ENCODE assay signal across 1 cellular context in the genomic region with DNA sequence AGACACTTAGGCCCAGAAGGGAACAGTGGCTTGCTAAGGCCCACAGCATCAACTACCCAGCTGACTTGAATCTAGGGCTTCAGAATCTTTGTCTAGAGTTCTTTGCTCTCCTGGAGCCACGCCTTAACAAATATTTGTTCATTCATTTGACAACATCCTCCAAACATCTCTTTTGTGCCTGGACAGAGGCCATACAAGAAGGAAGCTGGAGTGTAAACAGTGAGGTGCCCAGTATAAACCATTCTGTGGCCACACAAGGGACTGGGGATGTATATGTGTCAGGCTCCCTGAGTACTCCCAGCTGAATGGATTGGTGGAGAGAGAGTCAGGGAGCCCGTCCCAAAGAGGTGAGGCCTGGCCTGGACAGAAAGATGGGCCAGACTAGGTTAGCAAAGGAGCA.
TF ChIP-seq lines count a peak whose summit lies in the region.

No MANE protein-coding gene starts in this region.

TF ChIP-seq in HepG2, 621 proteins besides CTCF, POLR2A, EP300 and RAD21 (continued from another document):
- TF ChIP-seq, protein P1, sequence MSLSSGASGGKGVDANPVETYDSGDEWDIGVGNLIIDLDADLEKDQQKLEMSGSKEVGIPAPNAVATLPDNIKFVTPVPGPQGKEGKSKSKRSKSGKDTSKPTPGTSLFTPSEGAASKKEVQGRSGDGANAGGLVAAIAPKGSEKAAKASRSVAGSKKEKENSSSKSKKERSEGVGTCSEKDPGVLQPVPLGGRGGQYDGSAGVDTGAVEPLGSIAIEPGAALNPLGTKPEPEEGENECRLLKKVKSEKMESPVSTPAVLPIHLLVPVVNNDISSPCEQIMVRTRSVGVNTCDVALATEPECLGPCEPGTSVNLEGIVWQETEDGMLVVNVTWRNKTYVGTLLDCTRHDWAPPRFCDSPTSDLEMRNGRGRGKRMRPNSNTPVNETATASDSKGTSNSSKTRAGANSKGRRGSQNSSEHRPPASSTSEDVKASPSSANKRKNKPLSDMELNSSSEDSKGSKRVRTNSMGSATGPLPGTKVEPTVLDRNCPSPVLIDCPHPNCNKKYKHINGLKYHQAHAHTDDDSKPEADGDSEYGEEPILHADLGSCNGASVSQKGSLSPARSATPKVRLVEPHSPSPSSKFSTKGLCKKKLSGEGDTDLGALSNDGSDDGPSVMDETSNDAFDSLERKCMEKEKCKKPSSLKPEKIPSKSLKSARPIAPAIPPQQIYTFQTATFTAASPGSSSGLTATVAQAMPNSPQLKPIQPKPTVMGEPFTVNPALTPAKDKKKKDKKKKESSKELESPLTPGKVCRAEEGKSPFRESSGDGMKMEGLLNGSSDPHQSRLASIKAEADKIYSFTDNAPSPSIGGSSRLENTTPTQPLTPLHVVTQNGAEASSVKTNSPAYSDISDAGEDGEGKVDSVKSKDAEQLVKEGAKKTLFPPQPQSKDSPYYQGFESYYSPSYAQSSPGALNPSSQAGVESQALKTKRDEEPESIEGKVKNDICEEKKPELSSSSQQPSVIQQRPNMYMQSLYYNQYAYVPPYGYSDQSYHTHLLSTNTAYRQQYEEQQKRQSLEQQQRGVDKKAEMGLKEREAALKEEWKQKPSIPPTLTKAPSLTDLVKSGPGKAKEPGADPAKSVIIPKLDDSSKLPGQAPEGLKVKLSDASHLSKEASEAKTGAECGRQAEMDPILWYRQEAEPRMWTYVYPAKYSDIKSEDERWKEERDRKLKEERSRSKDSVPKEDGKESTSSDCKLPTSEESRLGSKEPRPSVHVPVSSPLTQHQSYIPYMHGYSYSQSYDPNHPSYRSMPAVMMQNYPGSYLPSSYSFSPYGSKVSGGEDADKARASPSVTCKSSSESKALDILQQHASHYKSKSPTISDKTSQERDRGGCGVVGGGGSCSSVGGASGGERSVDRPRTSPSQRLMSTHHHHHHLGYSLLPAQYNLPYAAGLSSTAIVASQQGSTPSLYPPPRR (CRISPR knock-in tag; IDR thresholded peaks at IDR 0.05; ENCODE audit: borderline replicate concordance): peak; percentile 59; the same call in 1 of the 2 replicates
- no peak for TF ChIP-seq FOXA1 (IDR thresholded peaks at IDR 0.05)
- peak; percentile 74 for TF ChIP-seq FOXA1 (CRISPR knock-in tag; IDR thresholded peaks at IDR 0.05)
- TF ChIP-seq, protein P2, sequence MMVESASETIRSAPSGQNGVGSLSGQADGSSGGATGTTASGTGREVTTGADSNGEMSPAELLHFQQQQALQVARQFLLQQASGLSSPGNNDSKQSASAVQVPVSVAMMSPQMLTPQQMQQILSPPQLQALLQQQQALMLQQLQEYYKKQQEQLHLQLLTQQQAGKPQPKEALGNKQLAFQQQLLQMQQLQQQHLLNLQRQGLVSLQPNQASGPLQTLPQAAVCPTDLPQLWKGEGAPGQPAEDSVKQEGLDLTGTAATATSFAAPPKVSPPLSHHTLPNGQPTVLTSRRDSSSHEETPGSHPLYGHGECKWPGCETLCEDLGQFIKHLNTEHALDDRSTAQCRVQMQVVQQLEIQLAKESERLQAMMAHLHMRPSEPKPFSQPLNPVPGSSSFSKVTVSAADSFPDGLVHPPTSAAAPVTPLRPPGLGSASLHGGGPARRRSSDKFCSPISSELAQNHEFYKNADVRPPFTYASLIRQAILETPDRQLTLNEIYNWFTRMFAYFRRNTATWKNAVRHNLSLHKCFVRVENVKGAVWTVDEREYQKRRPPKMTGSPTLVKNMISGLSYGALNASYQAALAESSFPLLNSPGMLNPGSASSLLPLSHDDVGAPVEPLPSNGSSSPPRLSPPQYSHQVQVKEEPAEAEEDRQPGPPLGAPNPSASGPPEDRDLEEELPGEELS (CRISPR knock-in tag; IDR thresholded peaks at IDR 0.05): 0 out of 2 replicates have a peak, but pooled peaks have one; percentile 18
- TF ChIP-seq HHEX (CRISPR knock-in tag; IDR thresholded peaks at IDR 0.05): peak; percentile 95
- TF ChIP-seq, protein P3, sequence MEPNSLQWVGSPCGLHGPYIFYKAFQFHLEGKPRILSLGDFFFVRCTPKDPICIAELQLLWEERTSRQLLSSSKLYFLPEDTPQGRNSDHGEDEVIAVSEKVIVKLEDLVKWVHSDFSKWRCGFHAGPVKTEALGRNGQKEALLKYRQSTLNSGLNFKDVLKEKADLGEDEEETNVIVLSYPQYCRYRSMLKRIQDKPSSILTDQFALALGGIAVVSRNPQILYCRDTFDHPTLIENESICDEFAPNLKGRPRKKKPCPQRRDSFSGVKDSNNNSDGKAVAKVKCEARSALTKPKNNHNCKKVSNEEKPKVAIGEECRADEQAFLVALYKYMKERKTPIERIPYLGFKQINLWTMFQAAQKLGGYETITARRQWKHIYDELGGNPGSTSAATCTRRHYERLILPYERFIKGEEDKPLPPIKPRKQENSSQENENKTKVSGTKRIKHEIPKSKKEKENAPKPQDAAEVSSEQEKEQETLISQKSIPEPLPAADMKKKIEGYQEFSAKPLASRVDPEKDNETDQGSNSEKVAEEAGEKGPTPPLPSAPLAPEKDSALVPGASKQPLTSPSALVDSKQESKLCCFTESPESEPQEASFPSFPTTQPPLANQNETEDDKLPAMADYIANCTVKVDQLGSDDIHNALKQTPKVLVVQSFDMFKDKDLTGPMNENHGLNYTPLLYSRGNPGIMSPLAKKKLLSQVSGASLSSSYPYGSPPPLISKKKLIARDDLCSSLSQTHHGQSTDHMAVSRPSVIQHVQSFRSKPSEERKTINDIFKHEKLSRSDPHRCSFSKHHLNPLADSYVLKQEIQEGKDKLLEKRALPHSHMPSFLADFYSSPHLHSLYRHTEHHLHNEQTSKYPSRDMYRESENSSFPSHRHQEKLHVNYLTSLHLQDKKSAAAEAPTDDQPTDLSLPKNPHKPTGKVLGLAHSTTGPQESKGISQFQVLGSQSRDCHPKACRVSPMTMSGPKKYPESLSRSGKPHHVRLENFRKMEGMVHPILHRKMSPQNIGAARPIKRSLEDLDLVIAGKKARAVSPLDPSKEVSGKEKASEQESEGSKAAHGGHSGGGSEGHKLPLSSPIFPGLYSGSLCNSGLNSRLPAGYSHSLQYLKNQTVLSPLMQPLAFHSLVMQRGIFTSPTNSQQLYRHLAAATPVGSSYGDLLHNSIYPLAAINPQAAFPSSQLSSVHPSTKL (CRISPR knock-in tag; IDR thresholded peaks at IDR 0.05): peak; percentile 74
- no peak for TF ChIP-seq KLF15 (CRISPR knock-in tag; IDR thresholded peaks at IDR 0.05; ENCODE audit: borderline replicate concordance)
- peak; percentile 65; the same call in 1 of the 2 replicates for TF ChIP-seq SOX13 (IDR thresholded peaks at IDR 0.05)
- peak in 1 of 2 experiments; percentile 92; a peak in 2 of 4 replicates for TF ChIP-seq SOX13 (CRISPR knock-in tag; conservative IDR thresholded peaks at IDR 0.05 in 1 of 2, IDR thresholded peaks at IDR 0.05 in 1 of 2)
- no peak for TF ChIP-seq CAMTA2 (CRISPR knock-in tag; IDR thresholded peaks at IDR 0.05; ENCODE audit: borderline replicate concordance)
- TF ChIP-seq, protein P4, sequence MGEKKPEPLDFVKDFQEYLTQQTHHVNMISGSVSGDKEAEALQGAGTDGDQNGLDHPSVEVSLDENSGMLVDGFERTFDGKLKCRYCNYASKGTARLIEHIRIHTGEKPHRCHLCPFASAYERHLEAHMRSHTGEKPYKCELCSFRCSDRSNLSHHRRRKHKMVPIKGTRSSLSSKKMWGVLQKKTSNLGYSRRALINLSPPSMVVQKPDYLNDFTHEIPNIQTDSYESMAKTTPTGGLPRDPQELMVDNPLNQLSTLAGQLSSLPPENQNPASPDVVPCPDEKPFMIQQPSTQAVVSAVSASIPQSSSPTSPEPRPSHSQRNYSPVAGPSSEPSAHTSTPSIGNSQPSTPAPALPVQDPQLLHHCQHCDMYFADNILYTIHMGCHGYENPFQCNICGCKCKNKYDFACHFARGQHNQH (CRISPR knock-in tag; IDR thresholded peaks at IDR 0.05): 0 out of 2 replicates have a peak, but pooled peaks have one; percentile 31
- TF ChIP-seq BCL6 (CRISPR knock-in tag; IDR thresholded peaks at IDR 0.05): peak; percentile 52
- 0 out of 2 replicates have a peak, but pooled peaks have one; percentile 38 for TF ChIP-seq ELF3 (CRISPR knock-in tag; IDR thresholded peaks at IDR 0.05)
- peak; percentile 73; the same call in 1 of the 2 replicates for TF ChIP-seq HMG20A (CRISPR knock-in tag; IDR thresholded peaks at IDR 0.05; ENCODE audit: borderline replicate concordance)
- no peak for TF ChIP-seq FOXP1 (IDR thresholded peaks at IDR 0.05)
- peak; percentile 83 for TF ChIP-seq FOXP1 (CRISPR knock-in tag; IDR thresholded peaks at IDR 0.05)
- TF ChIP-seq SOX5 (CRISPR knock-in tag; IDR thresholded peaks at IDR 0.05; ENCODE audit: borderline replicate concordance): peak; percentile 90
- peak; percentile 22; the same call in 1 of the 2 replicates for TF ChIP-seq TBX3 (IDR thresholded peaks at IDR 0.05; ENCODE audit: borderline replicate concordance)
- no peak for TF ChIP-seq RFX5 (IDR thresholded peaks at IDR 0.05; ENCODE audit: low read depth, low read length)
- TF ChIP-seq, protein P5, sequence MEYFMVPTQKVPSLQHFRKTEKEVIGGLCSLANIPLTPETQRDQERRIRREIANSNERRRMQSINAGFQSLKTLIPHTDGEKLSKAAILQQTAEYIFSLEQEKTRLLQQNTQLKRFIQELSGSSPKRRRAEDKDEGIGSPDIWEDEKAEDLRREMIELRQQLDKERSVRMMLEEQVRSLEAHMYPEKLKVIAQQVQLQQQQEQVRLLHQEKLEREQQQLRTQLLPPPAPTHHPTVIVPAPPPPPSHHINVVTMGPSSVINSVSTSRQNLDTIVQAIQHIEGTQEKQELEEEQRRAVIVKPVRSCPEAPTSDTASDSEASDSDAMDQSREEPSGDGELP (IDR thresholded peaks at IDR 0.05; ENCODE audit: borderline replicate concordance, low read depth): peak; percentile 38; the same call in 1 of the 2 replicates
- TF ChIP-seq, protein P6, sequence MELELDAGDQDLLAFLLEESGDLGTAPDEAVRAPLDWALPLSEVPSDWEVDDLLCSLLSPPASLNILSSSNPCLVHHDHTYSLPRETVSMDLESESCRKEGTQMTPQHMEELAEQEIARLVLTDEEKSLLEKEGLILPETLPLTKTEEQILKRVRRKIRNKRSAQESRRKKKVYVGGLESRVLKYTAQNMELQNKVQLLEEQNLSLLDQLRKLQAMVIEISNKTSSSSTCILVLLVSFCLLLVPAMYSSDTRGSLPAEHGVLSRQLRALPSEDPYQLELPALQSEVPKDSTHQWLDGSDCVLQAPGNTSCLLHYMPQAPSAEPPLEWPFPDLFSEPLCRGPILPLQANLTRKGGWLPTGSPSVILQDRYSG (CRISPR knock-in tag; IDR thresholded peaks at IDR 0.05): no peak
- TF ChIP-seq, protein P7, sequence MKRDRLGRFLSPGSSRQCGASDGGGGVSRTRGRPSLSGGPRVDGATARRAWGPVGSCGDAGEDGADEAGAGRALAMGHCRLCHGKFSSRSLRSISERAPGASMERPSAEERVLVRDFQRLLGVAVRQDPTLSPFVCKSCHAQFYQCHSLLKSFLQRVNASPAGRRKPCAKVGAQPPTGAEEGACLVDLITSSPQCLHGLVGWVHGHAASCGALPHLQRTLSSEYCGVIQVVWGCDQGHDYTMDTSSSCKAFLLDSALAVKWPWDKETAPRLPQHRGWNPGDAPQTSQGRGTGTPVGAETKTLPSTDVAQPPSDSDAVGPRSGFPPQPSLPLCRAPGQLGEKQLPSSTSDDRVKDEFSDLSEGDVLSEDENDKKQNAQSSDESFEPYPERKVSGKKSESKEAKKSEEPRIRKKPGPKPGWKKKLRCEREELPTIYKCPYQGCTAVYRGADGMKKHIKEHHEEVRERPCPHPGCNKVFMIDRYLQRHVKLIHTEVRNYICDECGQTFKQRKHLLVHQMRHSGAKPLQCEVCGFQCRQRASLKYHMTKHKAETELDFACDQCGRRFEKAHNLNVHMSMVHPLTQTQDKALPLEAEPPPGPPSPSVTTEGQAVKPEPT (CRISPR knock-in tag; IDR thresholded peaks at IDR 0.05; ENCODE audit: low read depth): no peak
- TF ChIP-seq SOX6 (IDR thresholded peaks at IDR 0.05): no peak
- peak; percentile 89 for TF ChIP-seq SOX6 (CRISPR knock-in tag; IDR thresholded peaks at IDR 0.05)
